Comparison of ENCODE assay signal across 8 cellular contexts in genomic region chr9:73200694-73201432, GRCh38. TPM values are rescaled to one million over a fixed set of nuclear protein-coding genes. Genes with fewer than 3 reads are reported as not detected.
DNase-seq lines count a peak whose midpoint lies in the region; ATAC-seq, FAIRE-seq and TF ChIP-seq lines count a peak whose summit lies in the region.

No MANE protein-coding gene starts in this region.

- intact Hi-C loops in transverse colon (cut with DNase I; ENCODE audit: low total_unique reads), result no loop called here

- no peak for ATAC-seq in HG03460 (IDR thresholded peaks at IDR 0.05; ENCODE audit: unreplicated experiment)

- no peak overlapping the region for H3K9ac ChIP-seq in MM.1S (ENCODE audit: low read length)

- no peak for TF ChIP-seq EP300 in transverse colon (IDR thresholded peaks at IDR 0.05; ENCODE audit: low read depth)

- H4K20me1 ChIP-seq in MM.1S (ENCODE audit: insufficient read depth, low read length), result no peaks in the 10 kb centered on the region

- no peaks in the 10 kb centered on the region for H3K9me3 ChIP-seq in MM.1S (replicated peaks; ENCODE audit: insufficient read depth, low read length)
- no peaks in the 10 kb centered on the region for H3K9me3 ChIP-seq in transverse colon

- H3K36me3 ChIP-seq in MM.1S (replicated peaks; ENCODE audit: insufficient read depth, low read length), result no peaks in the 10 kb centered on the region
- no peaks in the 10 kb centered on the region for H3K36me3 ChIP-seq in transverse colon

- H3K27ac ChIP-seq in MM.1S (ENCODE audit: low read length) (no peak overlapping the region), transverse colon (no peak overlapping the region), substantia nigra (ENCODE audit: low read depth, low read length, poor library complexity, severe bottlenecking) (no peak overlapping the region)

- H3K4me1 ChIP-seq in MM.1S (ENCODE audit: low read length), result no peaks in the 10 kb centered on the region
- no peaks in the 10 kb centered on the region for H3K4me1 ChIP-seq in transverse colon

- H3K4me3 ChIP-seq in MM.1S (ENCODE audit: low read length) (no peak overlapping the region), transverse colon (no peak overlapping the region)

- 45 to 48% methylated on average over 6 to 9 of the region's 9 CpGs for WGBS in transverse colon (ENCODE audit: low coverage in 1 of 2), 2 donors

- no peaks in the 10 kb centered on the region for H3F3A ChIP-seq in MM.1S (ENCODE audit: insufficient read depth, low read length)

- in situ Hi-C loops in transverse colon (cut with MboI; ENCODE audit: low pct_ligation_motif_present in 1 of 4, low pct_unique_long_range_greater_than_20kb in 1 of 4, low sequenced_read_pairs in 3 of 4), result loop anchor here in 2 of 4 donors (25.0 kb wide), 1 partner anchor 1361 kb away; no protein-coding TSS in a partner anchor

- DNase-seq in A172 (ENCODE audit: low spot score), result peak; percentile 39
- DNase-seq in MM.1S, result peak; percentile 64
- peak; percentile 24 for DNase-seq in glomerular visceral epithelial cell (ENCODE audit: extremely low spot score)
- no peak for DNase-seq in transverse colon
- DNase-seq in substantia nigra (lab: John Stamatoyannopoulos, UW), result no peak

- peak; percentile 32; the same call in 1 of the 3 replicates for TF ChIP-seq CTCF in GM12872 (IDR thresholded peaks at IDR 0.05; ENCODE audit: insufficient read depth, low read depth, low read length)
- TF ChIP-seq CTCF in MM.1S (IDR thresholded peaks at IDR 0.05; ENCODE audit: low read length), result peak; percentile 63
- TF ChIP-seq CTCF in transverse colon (IDR thresholded peaks at IDR 0.05), result peak; percentile 26 to 47 (median 37)

- H3K9me2 ChIP-seq in MM.1S (replicated peaks; ENCODE audit: insufficient read depth, low read length), result no peaks in the 10 kb centered on the region

- no peak overlapping the region for H2AFZ ChIP-seq in MM.1S (ENCODE audit: low read length)

- no peaks in the 10 kb centered on the region for H3K79me2 ChIP-seq in MM.1S (ENCODE audit: low read length)

- TF ChIP-seq POLR2A in transverse colon (IDR thresholded peaks at IDR 0.05), result no peak

- peak; percentile 62 for FAIRE-seq in TTC549 (lab: Jason Lieb, UNC)

- H3K27me3 ChIP-seq in MM.1S (replicated peaks; ENCODE audit: insufficient read depth, low read length) (no peaks in the 10 kb centered on the region), transverse colon (no peaks in the 10 kb centered on the region)

- H3K4me2 ChIP-seq in MM.1S (ENCODE audit: low read depth, low read length), result no peak overlapping the region

RNA-seq across cellular contexts. Expression of gene ANXA1, which starts 49.2 kb away (rescaled TPM):
- total RNA-seq in A172 (2014; rRNA removed; shearing (Covaris generic)), result 920 and 1,111 TPM in 2 replicates
- total RNA-seq in transverse colon, result 100 to 1,000 TPM in 1 of 4 donors, 10 to 100 TPM in 3; 33.3 to 160 (median 66.9) TPM

Comparison
In these comparisons a context has a peak if more than half of its experiments do, and no peak if none do; other contexts are left out.
1. DNase-seq: peak in A172 (single experiment), MM.1S (single experiment) and glomerular visceral epithelial cell (single experiment); none in transverse colon (single experiment) and substantia nigra (0 of 49).
2. Peak in every context shown above with its lines, with median percentiles within 50 percentile points of each other: CTCF ChIP-seq.